Comparison of ENCODE assay signal across 8 cellular contexts in genomic region chr1:243287652-243288051, GRCh38. TPM values are rescaled to one million over a fixed set of nuclear protein-coding genes. Genes with fewer than 3 reads are reported as not detected.
DNase-seq lines count a peak whose midpoint lies in the region; ATAC-seq, FAIRE-seq and TF ChIP-seq lines count a peak whose summit lies in the region.

No MANE protein-coding gene starts in this region.

- WGBS in suprapubic skin: 40% methylated on average over 1 of the region's 1 CpG

- peak overlapping the region; percentile 57 for H3K27ac Mint-ChIP-seq in activated CD4-positive, alpha-beta memory T cell treated with anti-CD3 and anti-CD28 coated beads for 36 hours

- intact Hi-C loops in activated CD4-positive, alpha-beta memory T cell treated with anti-CD3 and anti-CD28 coated beads for 36 hours (cut with micrococcal nuclease): loop anchor here (1.0 kb wide), 1 partner anchor 32 kb away; the partner anchor contains the start of gene CEP170

- TF ChIP-seq CTCF in D721Med (IDR thresholded peaks at IDR 0.05; ENCODE audit: insufficient read depth, missing control alignments) (no peak), suprapubic skin (IDR thresholded peaks at IDR 0.05) (no peak)

- H3K36me3 ChIP-seq in suprapubic skin: peaks cover 33% of the 10 kb centered on the region

- no peak for TF ChIP-seq POLR2A in suprapubic skin (IDR thresholded peaks at IDR 0.05)

- H3K27me3 ChIP-seq in suprapubic skin: no peaks in the 10 kb centered on the region

- no peaks in the 10 kb centered on the region for H3K9me3 ChIP-seq in suprapubic skin

- DNase-seq in D721Med (ENCODE audit: insufficient read length, low spot score): no peak
- no peak for DNase-seq in activated CD4-positive, alpha-beta memory T cell treated with anti-CD3 and anti-CD28 coated beads for 36 hours
- DNase-seq in iris pigment epithelial cell (ENCODE audit: low read depth): peak; percentile 96
- DNase-seq in suprapubic skin (ENCODE audit: low spot score in 2 of 2): no peak
- DNase-seq in ecto neural progenitor cell (ENCODE audit: low spot score): no peak
- no peak for DNase-seq in NCI-H2227 (lab: John Stamatoyannopoulos, UW; ENCODE audit: unreplicated experiment)

- no peak overlapping the region for H3K4me3 ChIP-seq in suprapubic skin

- peak; percentile 75 for ATAC-seq in GM19468 (IDR thresholded peaks at IDR 0.05; ENCODE audit: extremely low read depth, unreplicated experiment)
- peak; percentile 95 for ATAC-seq in HG03520 (IDR thresholded peaks at IDR 0.05; ENCODE audit: unreplicated experiment)

- H3K4me1 ChIP-seq in suprapubic skin: peaks cover 5% of the 10 kb centered on the region

- peaks cover 17% of the 10 kb centered on the region for H3K4me1 Mint-ChIP-seq in activated CD4-positive, alpha-beta memory T cell treated with anti-CD3 and anti-CD28 coated beads for 36 hours (ENCODE audit: low read depth)

- POLR2A ChIA-PET in activated CD4-positive, alpha-beta memory T cell treated with anti-CD3 and anti-CD28 coated beads for 36 hours (lab: Charles Lee): interaction anchor here (3.4 kb wide), 1 partner anchor 32 kb away, joined by 10 read pairs; the partner anchor contains the start of genes CEP170 and SDCCAG8

- H3K4me3 Mint-ChIP-seq in activated CD4-positive, alpha-beta memory T cell treated with anti-CD3 and anti-CD28 coated beads for 36 hours: no peak overlapping the region

- TF ChIP-seq EP300 in suprapubic skin (IDR thresholded peaks at IDR 0.05): no peak

- FAIRE-seq in D721Med (lab: Jason Lieb, UNC): peak; percentile 77

- H3K27me3 Mint-ChIP-seq in activated CD4-positive, alpha-beta memory T cell treated with anti-CD3 and anti-CD28 coated beads for 36 hours: no peaks in the 10 kb centered on the region

- CTCF ChIA-PET in activated CD4-positive, alpha-beta memory T cell treated with anti-CD3 and anti-CD28 coated beads for 36 hours (lab: Charles Lee): no interaction called here

- H3K27ac ChIP-seq in suprapubic skin: no peak overlapping the region

- peaks cover 7% of the 10 kb centered on the region for H3K9me3 Mint-ChIP-seq in activated CD4-positive, alpha-beta memory T cell treated with anti-CD3 and anti-CD28 coated beads for 36 hours

- peaks cover 57% of the 10 kb centered on the region for H3K36me3 Mint-ChIP-seq in activated CD4-positive, alpha-beta memory T cell treated with anti-CD3 and anti-CD28 coated beads for 36 hours

RNA-seq across cellular contexts. Expression of gene SDCCAG8, which starts 31.8 kb away (rescaled TPM):
- total RNA-seq in activated CD4-positive, alpha-beta memory T cell treated with anti-CD3 and anti-CD28 coated beads for 36 hours: 10 to 100 TPM; 20.7 to 23.2 TPM
- 10 to 100 TPM; 21.6 to 62.7 (median 39.8) TPM for total RNA-seq in suprapubic skin

RNA-seq across cellular contexts. Expression of gene CEP170, which starts 32.6 kb away (rescaled TPM):
- total RNA-seq in activated CD4-positive, alpha-beta memory T cell treated with anti-CD3 and anti-CD28 coated beads for 36 hours: 10 to 100 TPM; 44.2 to 51.5 TPM
- total RNA-seq in suprapubic skin: 10 to 100 TPM; 10.6 to 37.5 (median 16.6) TPM
